ENCODE assay signal across 31 cellular contexts in genomic region chr17:55482591-55483389, GRCh38. TPM values are rescaled to one million over a fixed set of nuclear protein-coding genes. Genes with fewer than 3 reads are reported as not detected.
"Had no signal": no experiment of that assay in that cellular context is flagged by ENCODE, and none has a peak within 500 bp of the region (broad histone marks: within the 10 kb centered on the region; RNA-seq: fewer than 3 reads in every experiment).

No MANE protein-coding gene starts in this region.

- ATAC-seq: activated CD4-positive, alpha-beta T cell treated with anti-CD3 and anti-CD28 coated beads for 36 hours; activated naive CD4-positive, alpha-beta T cell treated with anti-CD3 and anti-CD28 coated beads, Interleukin-2, amount 50 U/mL, for 72 hours; activated T-cell treated with anti-CD3 and anti-CD28 coated beads, Interleukin-2, amount 50 U/mL, for 72 hours; effector memory CD8-positive, alpha-beta T cell; foreskin keratinocyte; gastrocnemius medialis; heart left ventricle had no signal

- H3K27ac ChIP-seq: ascending aorta, breast epithelium, cardiac muscle cell, colonic mucosa, esophagus muscularis mucosa, foreskin keratinocyte, gastrocnemius medialis, heart left ventricle had no signal

- H3K27me3 ChIP-seq: ascending aorta, breast epithelium, cardiac muscle cell, colonic mucosa, esophagus muscularis mucosa, gastrocnemius medialis, heart left ventricle had no signal

- DNase-seq: activated CD4-positive, alpha-beta memory T cell treated with anti-CD3 and anti-CD28 coated beads, Interleukin-2, amount 10 ng/mL, durations not matched to agents 7 days and 5 days; activated CD4-positive, alpha-beta T cell treated with anti-CD3 and anti-CD28 coated beads for 36 hours; activated CD4-positive, alpha-beta T cell treated with anti-CD3 and anti-CD28 coated beads, Interleukin-2, amount 10 ng/mL, durations not matched to agents 24 days and 14 days; activated CD4-positive, CD25-positive, alpha-beta regulatory T cell; activated CD4-positive, CD25-positive, alpha-beta regulatory T cell treated with anti-CD3 and anti-CD28 coated beads, Interleukin-2, amount 50 U/mL, for 72 hours; activated CD8-positive, alpha-beta memory T cell treated with anti-CD3 and anti-CD28 coated beads, Interleukin-2, amount 50 U/mL, for 48 hours; activated gamma-delta T cell; activated naive CD4-positive, alpha-beta T cell; activated naive CD4-positive, alpha-beta T cell treated with anti-CD3 and anti-CD28 coated beads, Interleukin-2, amount 10 ng/mL, durations not matched to agents 7 days and 5 days; activated naive CD8-positive, alpha-beta T cell treated with anti-CD3 and anti-CD28 coated beads, Interleukin-2, amount 10 ng/mL, durations not matched to agents 7 days and 5 days; activated T-cell treated with anti-CD3 and anti-CD28 coated beads for 4 hours; activated T-cell treated with anti-CD3 and anti-CD28 coated beads, Interleukin-2, amount 50 U/mL, for 24 hours; activated T-cell treated with anti-CD3 and anti-CD28 coated beads, Interleukin-2, amount 50 U/mL, for 72 hours; central memory CD4-positive, alpha-beta T cell; cerebellar nuclear complex; colonic mucosa; dermis blood vessel endothelial cell; effector CD4-positive, alpha-beta T cell; effector memory CD8-positive, alpha-beta T cell; erythroblast; foreskin keratinocyte; gastrocnemius medialis; glutamatergic neuron; heart left ventricle; T-helper 2 cell had no signal

- H3K4me1 ChIP-seq: ascending aorta, breast epithelium, colonic mucosa, foreskin keratinocyte, gastrocnemius medialis had no signal

- H3K36me3 ChIP-seq: ascending aorta, breast epithelium, cardiac muscle cell, colonic mucosa, esophagus muscularis mucosa, gastrocnemius medialis, heart left ventricle had no signal

- H3K4me3 ChIP-seq: ascending aorta, breast epithelium, cardiac muscle cell, colonic mucosa, esophagus muscularis mucosa, gastrocnemius medialis, heart left ventricle had no signal

- H3K9me3 ChIP-seq: ascending aorta, breast epithelium, colonic mucosa, esophagus muscularis mucosa, gastrocnemius medialis, heart left ventricle had no signal

RNA-seq across cellular contexts. Expression of gene SMIM36, which starts 28.5 kb away (rescaled TPM):
- total RNA-seq: activated CD4-positive, alpha-beta memory T cell treated with anti-CD3 and anti-CD28 coated beads, Interleukin-2, amount 10 ng/mL, durations not matched to agents 7 days and 5 days; activated CD4-positive, alpha-beta T cell treated with anti-CD3 and anti-CD28 coated beads for 36 hours; activated CD4-positive, alpha-beta T cell treated with anti-CD3 and anti-CD28 coated beads, Interleukin-2, amount 10 ng/mL, durations not matched to agents 24 days and 14 days; activated naive CD4-positive, alpha-beta T cell treated with anti-CD3 and anti-CD28 coated beads, Interleukin-2, amount 50 U/mL, for 72 hours; activated naive CD8-positive, alpha-beta T cell treated with anti-CD3 and anti-CD28 coated beads, Interleukin-2, amount 10 ng/mL, durations not matched to agents 7 days and 5 days; activated T-cell treated with anti-CD3 and anti-CD28 coated beads, Interleukin-2, amount 50 U/mL, for 72 hours; ascending aorta; breast epithelium; cardiac muscle cell; colonic mucosa; dermis blood vessel endothelial cell; esophagus muscularis mucosa; foreskin keratinocyte; gastrocnemius medialis; heart left ventricle; T-helper 1 cell treated with Interleukin-12 subunit alpha and Interleukin-12 subunit beta and Interleukin-4 antibody, amounts not matched to agents 30 ng/mL and 1 ng/mL, for 36 hours had no signal
- polyA plus RNA-seq: cardiac muscle cell, foreskin keratinocyte, heart left ventricle had no signal
